Comparison of ENCODE assay signal across 8 cellular contexts in the genomic region with DNA sequence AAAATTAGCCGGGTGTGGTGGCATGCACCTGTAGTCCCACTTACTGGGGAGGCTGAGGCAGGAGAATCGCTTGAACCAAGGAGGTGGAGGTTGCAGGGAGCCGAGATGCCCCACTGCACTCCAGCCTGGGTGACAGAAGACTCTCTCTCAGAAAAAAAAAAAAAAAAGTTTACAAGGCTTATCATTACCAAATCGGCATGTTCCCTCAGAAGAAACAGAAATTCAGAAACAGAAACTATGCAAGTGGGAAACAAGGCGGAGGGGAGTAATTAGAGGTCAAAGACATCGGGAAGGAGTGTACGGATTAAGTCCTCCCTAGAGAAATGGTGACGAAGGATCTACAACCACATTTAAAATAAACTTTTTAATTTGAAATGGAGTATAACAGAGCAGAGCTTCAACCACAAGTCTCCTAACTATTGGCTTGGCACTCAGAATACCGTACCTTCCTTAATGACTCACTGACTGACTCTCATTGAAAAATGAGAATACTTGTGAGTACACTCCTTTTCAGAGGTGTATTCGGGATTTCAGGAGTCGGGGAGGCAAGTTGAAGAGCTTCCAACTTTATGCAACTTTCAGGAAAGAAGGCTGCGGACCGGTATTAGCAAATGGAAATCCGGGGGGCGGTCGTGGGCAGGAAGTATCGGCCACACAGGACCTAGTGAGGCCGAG. TPM values are rescaled to one million over a fixed set of nuclear protein-coding genes. Genes with fewer than 3 reads are reported as not detected.
DNase-seq lines count a peak whose midpoint lies in the region; ATAC-seq, FAIRE-seq and TF ChIP-seq lines count a peak whose summit lies in the region.

No MANE protein-coding gene starts in this region.

- peaks cover 0 to 1% of the 10 kb centered on the region in 2 donors for H3K27me3 Mint-ChIP-seq in CD8-positive, alpha-beta memory T cell
- no peaks in the 10 kb centered on the region for H3K27me3 Mint-ChIP-seq in dendritic cell treated with granulocyte-macrophage colony-stimulating factor and Interleukin-4, amounts not matched to agents 40 ng/mL and 50 ng/mL, for 4 days

- H2BK120ac ChIP-seq in mesenchymal stem cell (ENCODE audit: low read depth, low read length), result no peak overlapping the region

- ATAC-seq in GM21619 (IDR thresholded peaks at IDR 0.05; ENCODE audit: unreplicated experiment), result peak; percentile 15

- peak overlapping the region; percentile 90 for H3K4me2 ChIP-seq in PC-9
- peak overlapping the region; percentile 85 for H3K4me2 ChIP-seq in mesenchymal stem cell (ENCODE audit: low read length, poor library complexity, severe bottlenecking)

- no peak overlapping the region for H2AK5ac ChIP-seq in mesenchymal stem cell (ENCODE audit: low read length, severe bottlenecking)

- H3K27me3 ChIP-seq in CD8-positive, alpha-beta memory T cell (ENCODE audit: insufficient read depth, low read length, poor library complexity, severe bottlenecking), result no peaks in the 10 kb centered on the region
- H3K27me3 ChIP-seq in PC-9 (ENCODE audit: insufficient read depth, low read depth), result no peaks in the 10 kb centered on the region
- H3K27me3 ChIP-seq in mesenchymal stem cell (ENCODE audit: control insufficient read depth in 1 of 2, insufficient read depth in 1 of 2, low read length in 2 of 2), result no peaks in the 10 kb centered on the region
- H3K27me3 ChIP-seq in tibial nerve, result no peaks in the 10 kb centered on the region

- H3K36me3 Mint-ChIP-seq in CD8-positive, alpha-beta memory T cell, result peaks cover 0 to 17% (median 5%) of the 10 kb centered on the region in 3 donors
- H3K36me3 Mint-ChIP-seq in dendritic cell treated with granulocyte-macrophage colony-stimulating factor and Interleukin-4, amounts not matched to agents 40 ng/mL and 50 ng/mL, for 4 days (ENCODE audit: low read depth), result peaks cover 8% of the 10 kb centered on the region

- H4K20me1 ChIP-seq in PC-9 (ENCODE audit: insufficient read depth), result no peaks in the 10 kb centered on the region

- H3K79me2 ChIP-seq in PC-9 (ENCODE audit: low read depth), result no peaks in the 10 kb centered on the region

- H4K8ac ChIP-seq in mesenchymal stem cell (ENCODE audit: low read length), result peak overlapping the region; percentile 96

- no peak overlapping the region for H3K23ac ChIP-seq in mesenchymal stem cell (ENCODE audit: low read length in 2 of 2)

- H4K91ac ChIP-seq in mesenchymal stem cell (ENCODE audit: low read length), result peak overlapping the region; percentile 95

- H3K79me1 ChIP-seq in mesenchymal stem cell (replicated peaks; ENCODE audit: low read length, poor library complexity, severe bottlenecking), result peaks cover 6% of the 10 kb centered on the region

- H2BK12ac ChIP-seq in mesenchymal stem cell (ENCODE audit: low read length in 2 of 2), result peak overlapping the region in 1 of 2 experiments; percentile 87

- TF ChIP-seq EP300 in tibial nerve (IDR thresholded peaks at IDR 0.05), result no peak

- peak overlapping the region; percentile 91 to 98 (median 94) for H3K4me3 Mint-ChIP-seq in CD8-positive, alpha-beta memory T cell
- H3K4me3 Mint-ChIP-seq in dendritic cell treated with granulocyte-macrophage colony-stimulating factor and Interleukin-4, amounts not matched to agents 40 ng/mL and 50 ng/mL, for 4 days, result peak overlapping the region; percentile 93

- no peak for TF ChIP-seq POLR2A in tibial nerve (IDR thresholded peaks at IDR 0.05)
- no peak for TF ChIP-seq POLR2A in GM12891 (IDR thresholded peaks at IDR 0.05; ENCODE audit: low read depth, low read length)

- POLR2A ChIA-PET in CD8-positive, alpha-beta memory T cell (lab: Charles Lee), result interaction anchor here (0.6 to 1.2 kb wide), 2 partner anchors 68 to 959 kb away, joined by 5 read pairs; partner anchors contain the start of genes COQ6 and FAM161B
- POLR2A ChIA-PET in PC-9 (lab: Charles Lee; ENCODE audit: unreplicated experiment), result interaction anchor here (0.6 to 0.7 kb wide), 2 partner anchors 284 to 528 kb away, joined by 3 to 12 read pairs; partner anchors contain the start of gene RIOX1

- peaks cover 11 to 18% (median 15%) of the 10 kb centered on the region in 3 donors for H3K4me1 Mint-ChIP-seq in CD8-positive, alpha-beta memory T cell
- H3K4me1 Mint-ChIP-seq in dendritic cell treated with granulocyte-macrophage colony-stimulating factor and Interleukin-4, amounts not matched to agents 40 ng/mL and 50 ng/mL, for 4 days (ENCODE audit: low read depth), result peaks cover 15% of the 10 kb centered on the region

- peak overlapping the region; percentile 72 for H3K4me3 ChIP-seq in CD8-positive, alpha-beta memory T cell (ENCODE audit: low read length)
- H3K4me3 ChIP-seq in PC-9, result peak overlapping the region; percentile 79
- peak overlapping the region; percentile 81 to 98 for H3K4me3 ChIP-seq in mesenchymal stem cell (ENCODE audit: insufficient read depth in 1 of 2, low read depth in 1 of 2, low read length in 2 of 2)
- peak overlapping the region; percentile 73 to 99 (median 86) for H3K4me3 ChIP-seq in tibial nerve

- CTCF ChIA-PET in CD8-positive, alpha-beta memory T cell (lab: Charles Lee), result interaction anchor here (1.3 kb wide), 1 partner anchor 12 kb away, joined by 4 read pairs; no protein-coding TSS in a partner anchor
- CTCF ChIA-PET in PC-9 (lab: Charles Lee), result no interaction called here

- no peaks in the 10 kb centered on the region for H3K9me3 ChIP-seq in CD8-positive, alpha-beta memory T cell (ENCODE audit: low read length)
- no peaks in the 10 kb centered on the region for H3K9me3 ChIP-seq in PC-9 (ENCODE audit: insufficient read depth, low read depth)
- no peaks in the 10 kb centered on the region for H3K9me3 ChIP-seq in mesenchymal stem cell (ENCODE audit: control insufficient read depth, low read length)
- no peaks in the 10 kb centered on the region for H3K9me3 ChIP-seq in tibial nerve

- FAIRE-seq in GM12891 (lab: Jason Lieb, UNC), result no peak

- H3K4ac ChIP-seq in mesenchymal stem cell (ENCODE audit: low read depth in 1 of 2, low read length in 2 of 2), result peak overlapping the region; percentile 98 to 99

- 16% methylated on average over 11 of the region's 18 CpGs for WGBS in mesenchymal stem cell
- WGBS in tibial nerve, 2 donors, result 13 to 14% methylated on average over 18 of the region's 18 CpGs

- no peak overlapping the region for H2BK5ac ChIP-seq in mesenchymal stem cell (ENCODE audit: low read depth, low read length, poor library complexity, severe bottlenecking)

- peak overlapping the region; percentile 97 for H2AFZ ChIP-seq in PC-9
- peak overlapping the region; percentile 95 for H2AFZ ChIP-seq in mesenchymal stem cell (ENCODE audit: low read depth, low read length)

- H3K18ac ChIP-seq in mesenchymal stem cell (ENCODE audit: low read depth in 1 of 2, low read length in 2 of 2), result peak overlapping the region; percentile 95 to 97

- peak overlapping the region in 1 of 2 experiments; percentile 97 for H3K14ac ChIP-seq in mesenchymal stem cell (ENCODE audit: low read length in 2 of 2)

- peaks cover 9% of the 10 kb centered on the region for H3K4me1 ChIP-seq in CD8-positive, alpha-beta memory T cell (ENCODE audit: insufficient read depth, low read length)
- H3K4me1 ChIP-seq in PC-9 (replicated peaks; ENCODE audit: insufficient read depth) (peaks cover 8% of the 10 kb centered on the region), mesenchymal stem cell (ENCODE audit: control insufficient read depth, insufficient read depth, low read depth, low read length) (peaks cover 10% of the 10 kb centered on the region), tibial nerve (peaks cover 0 to 20% (median 6%) of the 10 kb centered on the region in 4 donors)

- H3K36me3 ChIP-seq in CD8-positive, alpha-beta memory T cell (ENCODE audit: insufficient read depth, low read length), result no peaks in the 10 kb centered on the region
- H3K36me3 ChIP-seq in PC-9 (ENCODE audit: low read depth) (no peaks in the 10 kb centered on the region), mesenchymal stem cell (ENCODE audit: control insufficient read depth in 1 of 2, insufficient read depth in 2 of 2, low read depth in 1 of 2, low read length in 2 of 2) (peaks cover 0 to 12% of the 10 kb centered on the region in 2 experiments), tibial nerve (peaks cover 0 to 16% (median 0%) of the 10 kb centered on the region in 3 donors)

- peak overlapping the region; percentile 94 to 99 (median 98) for H3K27ac Mint-ChIP-seq in CD8-positive, alpha-beta memory T cell
- H3K27ac Mint-ChIP-seq in dendritic cell treated with granulocyte-macrophage colony-stimulating factor and Interleukin-4, amounts not matched to agents 40 ng/mL and 50 ng/mL, for 4 days, result peak overlapping the region; percentile 94

- intact Hi-C loops in PC-9 (cut with micrococcal nuclease; ENCODE audit: unreplicated experiment), result loop anchor here (1.0 to 2.0 kb wide), 2 partner anchors 66 to 67 kb away; partner anchors contain the start of genes ALDH6A1, COQ6, FAM161B and LIN52
- intact Hi-C loops in dendritic cell treated with granulocyte-macrophage colony-stimulating factor and Interleukin-4, amounts not matched to agents 40 ng/mL and 50 ng/mL, for 4 days (cut with micrococcal nuclease), result loop anchor here (2.0 to 10.0 kb wide), 3 partner anchors 67 to 303 kb away; partner anchors contain the start of genes ALDH6A1, COQ6, FAM161B and LIN52

- H3K27ac ChIP-seq in CD8-positive, alpha-beta memory T cell (ENCODE audit: low read depth, low read length), result peak overlapping the region; percentile 89
- H3K27ac ChIP-seq in PC-9 (peak overlapping the region; percentile 81), mesenchymal stem cell (ENCODE audit: low read length, poor library complexity, severe bottlenecking) (peak overlapping the region; percentile 84), tibial nerve (peak overlapping the region; percentile 89 to 100 (median 96))

- BruUV-seq in PC-9 (replicated peaks; lab: Mats Ljungman, UMichigan), result TSS peak; percentile 64

- H3F3A ChIP-seq in PC-9 (ENCODE audit: insufficient read depth, low read depth), result peaks cover 25% of the 10 kb centered on the region; the same call in 1 of the 2 replicates

- H3K9ac ChIP-seq in mesenchymal stem cell (ENCODE audit: low read length), result peak overlapping the region; percentile 100

- H3K9me2 ChIP-seq in PC-9 (ENCODE audit: insufficient read depth), result no peaks in the 10 kb centered on the region

- no peaks in the 10 kb centered on the region for H3K9me3 Mint-ChIP-seq in CD8-positive, alpha-beta memory T cell
- no peaks in the 10 kb centered on the region for H3K9me3 Mint-ChIP-seq in dendritic cell treated with granulocyte-macrophage colony-stimulating factor and Interleukin-4, amounts not matched to agents 40 ng/mL and 50 ng/mL, for 4 days

- TF ChIP-seq CTCF in PC-9 (conservative IDR thresholded peaks at IDR 0.05) (no peak), tibial nerve (IDR thresholded peaks at IDR 0.05) (no peak)

- H2BK15ac ChIP-seq in mesenchymal stem cell (ENCODE audit: low read depth, poor library complexity, severe bottlenecking), result peak overlapping the region; percentile 57

- DNase-seq in CD8-positive, alpha-beta memory T cell, result peak in 1 of 5 donors; percentile 23
- DNase-seq in PC-9, result peak in 1 of 2 experiments; percentile 64
- DNase-seq in mesenchymal stem cell, result peak; percentile 76
- no peak for DNase-seq in tibial nerve (ENCODE audit: low spot score in 2 of 2)
- no peak for DNase-seq in activated effector memory CD4-positive, alpha-beta T cell treated with Interleukin-2 at 50 U/mL for 16 hours
- no peak for DNase-seq in GM12891 (ENCODE audit: insufficient read length, low spot score)

RNA-seq across cellular contexts. Expression of gene ENTPD5, which starts 0.9 kb away (rescaled TPM):
- total RNA-seq in CD8-positive, alpha-beta memory T cell, result 10 to 100 TPM; 12.4 to 13.3 TPM
- polyA plus RNA-seq in CD8-positive, alpha-beta memory T cell, result 8.5 TPM
- total RNA-seq in PC-9 (2021) (12.3 and 12.6 TPM in 2 replicates), tibial nerve (10 to 100 TPM in 2 of 4 donors, 1 to 10 TPM in 2; 8.0 to 12.9 (median 11.0) TPM)
- polyA plus RNA-seq in mesenchymal stem cell (2013, experiment 1 of 2), result 11.2 TPM
- polyA plus RNA-seq in mesenchymal stem cell (2013, experiment 2 of 2), result 11.1 TPM
- 4.5 TPM for polyA plus RNA-seq in GM12891 (2012; ENCODE audit: low read depth, missing spikeins)

RNA-seq across cellular contexts. Expression of gene BBOF1, which starts 1.0 kb away (rescaled TPM):
- total RNA-seq in CD8-positive, alpha-beta memory T cell, result 1 to 10 TPM; 1.3 to 1.9 TPM
- polyA plus RNA-seq in CD8-positive, alpha-beta memory T cell, result 4.9 TPM
- total RNA-seq in PC-9 (2021), result 5.5 and 6.8 TPM in 2 replicates
- polyA plus RNA-seq in mesenchymal stem cell (2013, experiment 1 of 2), result 8.0 TPM
- polyA plus RNA-seq in mesenchymal stem cell (2013, experiment 2 of 2), result 8.1 TPM
- 10 to 100 TPM in 1 of 4 donors, 1 to 10 TPM in 3; 3.7 to 22.8 (median 6.2) TPM for total RNA-seq in tibial nerve
- polyA plus RNA-seq in GM12891 (2012; ENCODE audit: low read depth, missing spikeins), result 1.9 TPM
